In the genomic region with DNA sequence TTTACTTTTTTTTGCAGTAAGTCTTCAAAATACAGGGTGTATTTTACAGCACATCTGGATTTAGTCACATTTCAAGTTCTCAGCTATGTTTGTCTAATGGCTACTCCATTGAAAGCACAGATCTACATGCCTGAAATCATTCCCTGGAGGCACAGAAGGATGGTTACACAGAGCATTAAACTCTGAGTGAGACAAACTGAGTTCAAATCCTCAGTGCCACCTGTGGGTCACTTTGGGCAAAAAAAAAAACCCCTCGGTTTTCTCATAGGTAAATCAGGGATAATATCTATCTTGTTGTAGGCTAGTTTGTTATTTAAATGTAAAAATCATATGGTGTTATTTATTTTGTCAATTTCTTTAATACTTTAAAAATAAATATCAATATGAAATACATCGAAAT, we compare ENCODE assay signal across 21 cellular contexts. TPM values are rescaled to one million over a fixed set of nuclear protein-coding genes. Genes with fewer than 3 reads are reported as not detected.
"Had no signal": no experiment of that assay in that cellular context is flagged by ENCODE, and none has a peak within 500 bp of the region (broad histone marks: within the 10 kb centered on the region; RNA-seq: fewer than 3 reads in every experiment).

No MANE protein-coding gene starts in this region.

- FAIRE-seq: colon, endometrium, small intestine had no signal

- H3K27me3 Mint-ChIP-seq: activated CD4-positive, alpha-beta memory T cell treated with anti-CD3 and anti-CD28 coated beads, Interleukin-2, amount 10 ng/mL, durations not matched to agents 7 days and 5 days; activated naive CD4-positive, alpha-beta T cell treated with anti-CD3 and anti-CD28 coated beads, Interleukin-2, amount 50 U/mL, for 24 hours; natural killer cell treated with Interleukin-12 subunit alpha and Interleukin-12 subunit beta and Interleukin-15 and Interleukin-18, amount 100 ng/mL, for 72 hours had no signal

- H3K27me3 ChIP-seq: cardiac muscle cell, hepatocyte, transverse colon had no signal

- ATAC-seq: activated T-cell treated with anti-CD3 and anti-CD28 coated beads, Interleukin-2, amount 50 U/mL, for 4 hours; left ventricle myocardium superior; natural killer cell treated with Interleukin-12 subunit alpha and Interleukin-12 subunit beta and Interleukin-15 and Interleukin-18, amount 100 ng/mL, for 72 hours; right cardiac atrium; stimulated activated naive CD8-positive, alpha-beta T cell treated with anti-CD3 and anti-CD28 coated beads, Interleukin-15, Interleukin-2, amounts not matched to agents 100 U/mL and 50 U/mL, for 24 hours had no signal

- H2AFZ ChIP-seq: hepatocyte had no signal

- H3K27ac ChIP-seq: cardiac muscle cell, hepatocyte, prostate gland, transverse colon, VCaP had no signal

- H3K4me3 ChIP-seq: cardiac muscle cell, hepatocyte, prostate gland, transverse colon had no signal

- H3K4me2 ChIP-seq: hepatocyte had no signal

- DNase-seq: activated CD4-positive, alpha-beta memory T cell treated with anti-CD3 and anti-CD28 coated beads, Interleukin-2, amount 10 ng/mL, durations not matched to agents 7 days and 5 days; activated CD4-positive, alpha-beta T cell treated with anti-CD3 and anti-CD28 coated beads for 4 hours; activated effector memory CD4-positive, alpha-beta T cell treated with anti-CD3 and anti-CD28 coated beads, Interleukin-2, amount 50 U/mL, for 16 hours; activated T-cell treated with anti-CD3 and anti-CD28 coated beads, Interleukin-2, amount 50 U/mL, for 4 hours; left ventricle myocardium superior; mesenchymal stem cell; right cardiac atrium; small intestine; stimulated activated naive CD8-positive, alpha-beta T cell treated with anti-CD3 and anti-CD28 coated beads, Interleukin-15, Interleukin-2, amounts not matched to agents 100 U/mL and 50 U/mL, for 24 hours; transverse colon had no signal

- H3K27ac Mint-ChIP-seq: activated CD4-positive, alpha-beta memory T cell treated with anti-CD3 and anti-CD28 coated beads, Interleukin-2, amount 10 ng/mL, durations not matched to agents 7 days and 5 days; natural killer cell treated with Interleukin-12 subunit alpha and Interleukin-12 subunit beta and Interleukin-15 and Interleukin-18, amount 100 ng/mL, for 72 hours had no signal

- H3K4me3 Mint-ChIP-seq: activated CD4-positive, alpha-beta memory T cell treated with anti-CD3 and anti-CD28 coated beads, Interleukin-2, amount 10 ng/mL, durations not matched to agents 7 days and 5 days; activated naive CD4-positive, alpha-beta T cell treated with anti-CD3 and anti-CD28 coated beads, Interleukin-2, amount 50 U/mL, for 24 hours; activated T-cell treated with anti-CD3 and anti-CD28 coated beads, Interleukin-2, amount 50 U/mL, for 4 hours; natural killer cell treated with Interleukin-12 subunit alpha and Interleukin-12 subunit beta and Interleukin-15 and Interleukin-18, amount 100 ng/mL, for 72 hours had no signal

- H3K79me2 ChIP-seq: hepatocyte had no signal

- H3K4me1 ChIP-seq: prostate gland had no signal

- H3K4me1 Mint-ChIP-seq: activated CD4-positive, alpha-beta memory T cell treated with anti-CD3 and anti-CD28 coated beads, Interleukin-2, amount 10 ng/mL, durations not matched to agents 7 days and 5 days had no signal

- H3K9me3 Mint-ChIP-seq: activated CD4-positive, alpha-beta memory T cell treated with anti-CD3 and anti-CD28 coated beads, Interleukin-2, amount 10 ng/mL, durations not matched to agents 7 days and 5 days; activated naive CD4-positive, alpha-beta T cell treated with anti-CD3 and anti-CD28 coated beads, Interleukin-2, amount 50 U/mL, for 24 hours; activated T-cell treated with anti-CD3 and anti-CD28 coated beads, Interleukin-2, amount 50 U/mL, for 4 hours; natural killer cell treated with Interleukin-12 subunit alpha and Interleukin-12 subunit beta and Interleukin-15 and Interleukin-18, amount 100 ng/mL, for 72 hours had no signal

- H3K9me3 ChIP-seq: prostate gland, transverse colon had no signal

RNA-seq across cellular contexts. Expression of a gene that starts 10.7 kb away (rescaled TPM):
- total RNA-seq: activated CD4-positive, alpha-beta memory T cell treated with anti-CD3 and anti-CD28 coated beads, Interleukin-2, amount 10 ng/mL, durations not matched to agents 7 days and 5 days; activated T-cell treated with anti-CD3 and anti-CD28 coated beads, Interleukin-2, amount 50 U/mL, for 4 hours; cardiac muscle cell; hepatocyte; kidney epithelial cell; left ventricle myocardium superior; natural killer cell treated with Interleukin-12 subunit alpha and Interleukin-12 subunit beta and Interleukin-15 and Interleukin-18, amount 100 ng/mL, for 72 hours; omental fat pad; prostate gland; right cardiac atrium; transverse colon had no signal
- polyA plus RNA-seq: cardiac muscle cell, esophagus, right cardiac atrium had no signal
